Comparison of ENCODE assay signal across 1 cellular context in genomic region chr2:230042195-230042594, GRCh38.
TF ChIP-seq lines count a peak whose summit lies in the region.

No MANE protein-coding gene starts in this region.

TF ChIP-seq in HepG2, 621 proteins besides CTCF, POLR2A, EP300 and RAD21 (continued from another document):
- TF ChIP-seq ZNF34 (CRISPR knock-in tag; IDR thresholded peaks at IDR 0.05; ENCODE audit: borderline replicate concordance), result no peak
